8 cellular contexts compared by ENCODE assay signal in the genomic region with DNA sequence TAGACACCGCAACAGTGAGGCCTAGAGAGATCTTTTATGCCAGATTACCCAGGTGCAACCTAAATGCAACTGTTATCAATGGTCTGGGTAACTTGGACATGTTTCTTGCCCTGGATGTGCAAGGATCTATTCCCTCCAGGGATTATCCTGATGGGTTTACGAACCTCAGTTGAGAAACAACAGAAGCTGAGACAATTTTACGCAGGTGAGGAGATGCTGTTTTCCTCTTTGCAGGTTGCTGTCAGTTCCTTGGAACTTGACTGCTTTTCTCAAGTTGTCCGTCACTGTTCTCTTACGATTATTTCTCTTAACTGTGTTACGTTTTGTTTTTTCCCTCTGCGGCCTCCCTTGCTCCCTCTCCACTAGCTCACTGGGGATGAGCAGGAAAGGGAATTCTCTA. TPM values are rescaled to one million over a fixed set of nuclear protein-coding genes. Genes with fewer than 3 reads are reported as not detected.
DNase-seq lines count a peak whose midpoint lies in the region; ATAC-seq and TF ChIP-seq lines count a peak whose summit lies in the region.

No MANE protein-coding gene starts in this region.

- TF ChIP-seq EP300 in neural cell (conservative IDR thresholded peaks at IDR 0.05; ENCODE audit: poor library complexity, severe bottlenecking), result no peak

- peaks cover 3% of the 10 kb centered on the region for H3F3A ChIP-seq in neural cell (ENCODE audit: insufficient read depth, low read length, poor library complexity, severe bottlenecking)

- peak overlapping the region; percentile 90 for H3K9ac ChIP-seq in neural cell (ENCODE audit: low read length)

- DNase-seq in BJ (ENCODE audit: low read depth) (no peak), MG63 (no peak), GM13977 (ENCODE audit: low spot score) (no peak), NCI-H226 (no peak), NCI-H1048 (lab: John Stamatoyannopoulos, UW) (no peak), activated gamma-delta T cell treated with Interleukin-2 at 50 U/mL for 16 hours (no peak)
- no peak for DNase-seq in effector memory CD8-positive, alpha-beta T cell

- no peaks in the 10 kb centered on the region for H3K9me3 Mint-ChIP-seq in effector memory CD8-positive, alpha-beta T cell

- peaks cover 27 to 46% of the 10 kb centered on the region in 2 donors for H3K4me1 Mint-ChIP-seq in effector memory CD8-positive, alpha-beta T cell (ENCODE audit: low read depth in 2 of 2)

- peak overlapping the region; percentile 97 for H3K4me2 ChIP-seq in neural cell (ENCODE audit: low read length)

- no peaks in the 10 kb centered on the region for H3K9me2 ChIP-seq in neural cell (ENCODE audit: insufficient read depth, low read length)

- CTCF ChIA-PET in BJ (lab: Yijun Ruan, JAX), result interaction anchor here (0.8 to 2.2 kb wide), 5 partner anchors 10 to 252 kb away, joined by 3 to 8 read pairs (median 3); no protein-coding TSS in a partner anchor

- H3K4me3 ChIP-seq in BJ (ENCODE audit: low read depth, low read length) (peak overlapping the region; percentile 92), MG63 (peak overlapping the region; percentile 90), neural cell (ENCODE audit: low read length) (peak overlapping the region; percentile 94)

- no peaks in the 10 kb centered on the region for H3K27me3 Mint-ChIP-seq in effector memory CD8-positive, alpha-beta T cell

- no peak for ATAC-seq in effector memory CD8-positive, alpha-beta T cell (replicated peaks)

- no peak for TF ChIP-seq RAD21 in neural cell (conservative IDR thresholded peaks at IDR 0.05)

- no peaks in the 10 kb centered on the region for H3K27me3 ChIP-seq in BJ (ENCODE audit: control insufficient read depth, insufficient read depth, low read length)
- no peaks in the 10 kb centered on the region for H3K27me3 ChIP-seq in MG63
- H3K27me3 ChIP-seq in neural cell (ENCODE audit: insufficient read depth, low read depth, low read length), result no peaks in the 10 kb centered on the region

- H3K4me3 Mint-ChIP-seq in effector memory CD8-positive, alpha-beta T cell, result peak overlapping the region; percentile 94 to 99

- no peaks in the 10 kb centered on the region for H3K36me3 ChIP-seq in BJ (ENCODE audit: control insufficient read depth, insufficient read depth, low read length)
- H3K36me3 ChIP-seq in MG63, result peaks cover 53% of the 10 kb centered on the region
- peaks cover 3% of the 10 kb centered on the region for H3K36me3 ChIP-seq in neural cell (ENCODE audit: insufficient read depth, low read length)

- no peak overlapping the region for H2AFZ ChIP-seq in neural cell (ENCODE audit: low read depth, low read length)

- POLR2A ChIA-PET in BJ (lab: Charles Lee), result no interaction called here

- peaks cover 37% of the 10 kb centered on the region for H3K36me3 Mint-ChIP-seq in effector memory CD8-positive, alpha-beta T cell (ENCODE audit: insufficient read depth)

- peaks cover 55% of the 10 kb centered on the region for H3K79me2 ChIP-seq in neural cell (replicated peaks; ENCODE audit: insufficient read depth, low read length)

- no peak for TF ChIP-seq CTCF in BJ (IDR thresholded peaks at IDR 0.05; ENCODE audit: insufficient read depth, low read depth, low read length)
- no peak for TF ChIP-seq CTCF in neural cell (IDR thresholded peaks at IDR 0.05; ENCODE audit: poor library complexity, severe bottlenecking)
- no peak for TF ChIP-seq CTCF in GM13977 (IDR thresholded peaks at IDR 0.05; ENCODE audit: extremely low read depth, insufficient read depth, missing control alignments)

- H4K20me1 ChIP-seq in neural cell (ENCODE audit: insufficient read depth), result no peaks in the 10 kb centered on the region

- peak overlapping the region; percentile 78 for H3K27ac ChIP-seq in neural cell (ENCODE audit: low read length)

- in situ Hi-C loops in GM13977 (cut with MboI; ENCODE audit: low pct_unique_long_range_greater_than_20kb, low sequenced_read_pairs, unreplicated experiment), result no loop called here

- H3K27ac Mint-ChIP-seq in effector memory CD8-positive, alpha-beta T cell, result peak overlapping the region; percentile 99 to 100

- no peaks in the 10 kb centered on the region for H3K9me3 ChIP-seq in MG63
- no peaks in the 10 kb centered on the region for H3K9me3 ChIP-seq in neural cell (ENCODE audit: low read length)

TF ChIP-seq in neural cell, 6 proteins besides CTCF, POLR2A, EP300 and RAD21:
- TF ChIP-seq MXI1 (conservative IDR thresholded peaks at IDR 0.05; ENCODE audit: poor library complexity, severe bottlenecking), result no peak
- no peak for TF ChIP-seq EZH2 (IDR thresholded peaks at IDR 0.05; ENCODE audit: borderline replicate concordance, insufficient read depth, low read length, poor library complexity, severe bottlenecking)
- TF ChIP-seq POLR2AphosphoS5 (IDR thresholded peaks at IDR 0.05), result no peak
- TF ChIP-seq, protein P1, sequence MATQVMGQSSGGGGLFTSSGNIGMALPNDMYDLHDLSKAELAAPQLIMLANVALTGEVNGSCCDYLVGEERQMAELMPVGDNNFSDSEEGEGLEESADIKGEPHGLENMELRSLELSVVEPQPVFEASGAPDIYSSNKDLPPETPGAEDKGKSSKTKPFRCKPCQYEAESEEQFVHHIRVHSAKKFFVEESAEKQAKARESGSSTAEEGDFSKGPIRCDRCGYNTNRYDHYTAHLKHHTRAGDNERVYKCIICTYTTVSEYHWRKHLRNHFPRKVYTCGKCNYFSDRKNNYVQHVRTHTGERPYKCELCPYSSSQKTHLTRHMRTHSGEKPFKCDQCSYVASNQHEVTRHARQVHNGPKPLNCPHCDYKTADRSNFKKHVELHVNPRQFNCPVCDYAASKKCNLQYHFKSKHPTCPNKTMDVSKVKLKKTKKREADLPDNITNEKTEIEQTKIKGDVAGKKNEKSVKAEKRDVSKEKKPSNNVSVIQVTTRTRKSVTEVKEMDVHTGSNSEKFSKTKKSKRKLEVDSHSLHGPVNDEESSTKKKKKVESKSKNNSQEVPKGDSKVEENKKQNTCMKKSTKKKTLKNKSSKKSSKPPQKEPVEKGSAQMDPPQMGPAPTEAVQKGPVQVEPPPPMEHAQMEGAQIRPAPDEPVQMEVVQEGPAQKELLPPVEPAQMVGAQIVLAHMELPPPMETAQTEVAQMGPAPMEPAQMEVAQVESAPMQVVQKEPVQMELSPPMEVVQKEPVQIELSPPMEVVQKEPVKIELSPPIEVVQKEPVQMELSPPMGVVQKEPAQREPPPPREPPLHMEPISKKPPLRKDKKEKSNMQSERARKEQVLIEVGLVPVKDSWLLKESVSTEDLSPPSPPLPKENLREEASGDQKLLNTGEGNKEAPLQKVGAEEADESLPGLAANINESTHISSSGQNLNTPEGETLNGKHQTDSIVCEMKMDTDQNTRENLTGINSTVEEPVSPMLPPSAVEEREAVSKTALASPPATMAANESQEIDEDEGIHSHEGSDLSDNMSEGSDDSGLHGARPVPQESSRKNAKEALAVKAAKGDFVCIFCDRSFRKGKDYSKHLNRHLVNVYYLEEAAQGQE (IDR thresholded peaks at IDR 0.05; ENCODE audit: borderline replicate concordance), result no peak
- no peak for TF ChIP-seq SMC3 (conservative IDR thresholded peaks at IDR 0.05; ENCODE audit: poor library complexity)
- no peak for TF ChIP-seq TAF1 (IDR thresholded peaks at IDR 0.05; ENCODE audit: low read depth)
TF ChIP-seq in neural cell: peak in this region for 0.

RNA-seq across cellular contexts. Expression of gene PURB, which starts 1.4 kb away (rescaled TPM):
- 2.5 and 4.3 TPM in 2 replicates for polyA plus RNA-seq in BJ (2011; rRNA removed)
- 3.0 and 5.7 TPM in 2 replicates for polyA minus RNA-seq in BJ (2011; rRNA and poly(A)+ RNA removed)
- 12.0 and 18.0 TPM in 2 replicates for total RNA-seq in MG63 (2014; rRNA removed; shearing (Covaris generic); ENCODE audit: low replicate concordance)
- 12.9 and 14.7 TPM in 2 replicates for polyA plus RNA-seq in neural cell
- polyA minus RNA-seq in neural cell, result 34.3 and 35.4 TPM in 2 replicates

RNA-seq across cellular contexts. Expression of gene H2AZ2, which starts 36.1 kb away (rescaled TPM):
- polyA plus RNA-seq in BJ (2011; rRNA removed) (100 and 107 TPM in 2 replicates), neural cell (152 and 182 TPM in 2 replicates)
- 35.3 and 46.2 TPM in 2 replicates for polyA minus RNA-seq in BJ (2011; rRNA and poly(A)+ RNA removed)
- total RNA-seq in MG63 (2014; rRNA removed; shearing (Covaris generic); ENCODE audit: low replicate concordance), result 352 and 425 TPM in 2 replicates
- polyA minus RNA-seq in neural cell, result 212 and 242 TPM in 2 replicates
